In genomic region chr16:28482026-28482425, GRCh38 we compare ENCODE assay signal across 19 cellular contexts. TPM values are rescaled to one million over a fixed set of nuclear protein-coding genes. Genes with fewer than 3 reads are reported as not detected.
DNase-seq lines count a peak whose midpoint lies in the region; ATAC-seq, FAIRE-seq and TF ChIP-seq lines count a peak whose summit lies in the region.
"Had no signal": no experiment of that assay in that cellular context is flagged by ENCODE, and none has a peak within 500 bp of the region (broad histone marks: within the 10 kb centered on the region; RNA-seq: fewer than 3 reads in every experiment).

No MANE protein-coding gene starts in this region.

- H2AFZ ChIP-seq in neuronal stem cell (ENCODE audit: low read length), result no peak overlapping the region

- H3K4me1 ChIP-seq in kidney (ENCODE audit: control insufficient read depth in 1 of 2, insufficient read depth in 1 of 2, low read depth in 1 of 2, low read length in 2 of 2) (no peaks in the 10 kb centered on the region), neuronal stem cell (ENCODE audit: control insufficient read depth in 2 of 2, insufficient read depth in 1 of 2, low read depth in 1 of 2, low read length in 2 of 2) (no peaks in the 10 kb centered on the region), aorta (ENCODE audit: control insufficient read depth in 1 of 2, insufficient read depth in 2 of 2, low read length in 2 of 2) (no peaks in the 10 kb centered on the region), SJCRH30 (no peaks in the 10 kb centered on the region)
- H3K4me1 ChIP-seq: BLaER1, Caco-2 had no signal

- peaks cover 0 to 11% of the 10 kb centered on the region in 2 donors for H3K36me3 ChIP-seq in kidney (ENCODE audit: control insufficient read depth in 1 of 2, insufficient read depth in 2 of 2, low read length in 2 of 2)
- H3K36me3 ChIP-seq in neuronal stem cell (replicated peaks in 1 of 2; ENCODE audit: control insufficient read depth in 2 of 2, insufficient read depth in 2 of 2, low read length in 2 of 2), result peaks cover 14 to 46% of the 10 kb centered on the region in 2 donors
- peaks cover 4 to 5% of the 10 kb centered on the region in 2 donors for H3K36me3 ChIP-seq in aorta (ENCODE audit: control insufficient read depth in 1 of 2, insufficient read depth in 2 of 2, low read length in 1 of 2)
- H3K36me3 ChIP-seq in SJCRH30, result no peaks in the 10 kb centered on the region

- no peak overlapping the region for H3K4me2 ChIP-seq in neuronal stem cell (ENCODE audit: insufficient read depth, low read length, poor library complexity, severe bottlenecking)
- H3K4me2 ChIP-seq: BLaER1 had no signal

- H2BK15ac ChIP-seq in neuronal stem cell (ENCODE audit: low read length), result no peak overlapping the region

- H3K4me3 ChIP-seq in kidney (ENCODE audit: low read length in 2 of 2) (no peak overlapping the region), neuronal stem cell (ENCODE audit: low read length in 2 of 2) (peak overlapping the region in 1 of 2 donors; percentile 4), aorta (ENCODE audit: low read length in 2 of 2) (no peak overlapping the region), SJCRH30 (no peak overlapping the region)
- H3K4me3 ChIP-seq: BLaER1 had no signal

- no peak overlapping the region for H2BK120ac ChIP-seq in neuronal stem cell (ENCODE audit: low read depth, low read length)

- H3K18ac ChIP-seq in neuronal stem cell (ENCODE audit: low read length), result no peak overlapping the region

- H3K9ac ChIP-seq in kidney (ENCODE audit: low read length in 2 of 2) (no peak overlapping the region), neuronal stem cell (ENCODE audit: low read depth, low read length, poor library complexity) (no peak overlapping the region)
- H3K9ac ChIP-seq: BLaER1 had no signal

- no peak overlapping the region for H3K14ac ChIP-seq in neuronal stem cell (ENCODE audit: low read length)

- H3K27me3 ChIP-seq in neuronal stem cell (ENCODE audit: control insufficient read depth in 3 of 3, insufficient read depth in 3 of 3, low read depth in 1 of 3, low read length in 3 of 3), result no peaks in the 10 kb centered on the region
- H3K27me3 ChIP-seq in aorta (ENCODE audit: control insufficient read depth in 1 of 2, insufficient read depth in 2 of 2, low read length in 1 of 2), result no peaks in the 10 kb centered on the region
- H3K27me3 ChIP-seq in SJCRH30, result no peaks in the 10 kb centered on the region
- H3K27me3 ChIP-seq: BLaER1 had no signal

- H3K27ac ChIP-seq in kidney (ENCODE audit: low read depth in 2 of 2, low read length in 2 of 2), result no peak overlapping the region
- H3K27ac ChIP-seq in neuronal stem cell (replicated peaks; ENCODE audit: low read length), result no peak overlapping the region
- no peak overlapping the region for H3K27ac ChIP-seq in aorta (ENCODE audit: low read depth in 1 of 2, low read length in 2 of 2)
- no peak overlapping the region for H3K27ac ChIP-seq in SJCRH30
- H3K27ac ChIP-seq: BLaER1 had no signal

- H2BK12ac ChIP-seq in neuronal stem cell (ENCODE audit: low read length), result no peak overlapping the region

- H4K91ac ChIP-seq in neuronal stem cell (ENCODE audit: low read depth, low read length, poor library complexity), result no peak overlapping the region

- peak overlapping the region; percentile 80 for H3K23ac ChIP-seq in neuronal stem cell (ENCODE audit: low read depth, low read length, poor library complexity)

- ATAC-seq in Right ventricle myocardium superior (ENCODE audit: poor library complexity), result no peak
- no peak for ATAC-seq in aorta (ENCODE audit: low FRiP score)
- no peak for ATAC-seq in GM21360 (IDR thresholded peaks at IDR 0.05; ENCODE audit: unreplicated experiment)
- ATAC-seq: HCT116 had no signal

- H3K9me3 ChIP-seq in kidney (ENCODE audit: control insufficient read depth in 1 of 2, low read length in 2 of 2) (no peaks in the 10 kb centered on the region), neuronal stem cell (replicated peaks in 1 of 2; ENCODE audit: control insufficient read depth in 2 of 2, insufficient read depth in 1 of 2, low read depth in 1 of 2, low read length in 2 of 2) (no peaks in the 10 kb centered on the region), aorta (ENCODE audit: control insufficient read depth, low read length) (no peaks in the 10 kb centered on the region), SJCRH30 (replicated peaks) (no peaks in the 10 kb centered on the region)
- H3K9me3 ChIP-seq: BLaER1, Caco-2 had no signal

- intact Hi-C loops in cardiac septum (cut with DNase I), result no loop called here
- intact Hi-C loops in Right ventricle myocardium superior (cut with DNase I), result no loop called here
- intact Hi-C loops in kidney (cut with DNase I), result no loop called here
- intact Hi-C loops in aorta (cut with DNase I), result no loop called here

- no peak overlapping the region for H2AK5ac ChIP-seq in neuronal stem cell (ENCODE audit: low read depth, low read length)

- H2BK5ac ChIP-seq in neuronal stem cell (ENCODE audit: low read length), result no peak overlapping the region

- DNase-seq in cardiac septum (ENCODE audit: low spot score) (peak; percentile 31), Right ventricle myocardium superior (no peak), kidney (peak; percentile 49), neuronal stem cell (ENCODE audit: low spot score) (no peak), aorta (peak; percentile 29 to 57), SJCRH30 (no peak)
- no peak for DNase-seq in stimulated activated CD4-positive, alpha-beta T cell treated with anti-CD3 and anti-CD28 coated beads, Interleukin-15, amount 100 ng/mL, for 24 hours
- DNase-seq: 8988T; AML-193; Caco-2; CD8-positive, alpha-beta memory T cell; DND-41; GDM1 had no signal

- no peak overlapping the region for H3K4ac ChIP-seq in neuronal stem cell (ENCODE audit: low read length)

- no peak for FAIRE-seq in kidney (lab: Jason Lieb, UNC)
- FAIRE-seq: GM19239, H54, HTR-8/SVneo had no signal

- H4K8ac ChIP-seq in neuronal stem cell (ENCODE audit: low read depth, low read length), result peak overlapping the region; percentile 82

- TF ChIP-seq CTCF in kidney (IDR thresholded peaks at IDR 0.05; ENCODE audit: borderline replicate concordance, extremely low read depth, insufficient read depth), result no peak

- no CpG with 5 or more reads among the region's 13 CpGs for WGBS in neuronal stem cell (ENCODE audit: extremely low coverage in 2 of 2, insufficient read length in 2 of 2, insufficient replicate concordance in 1 of 2), 2 donors
- WGBS in aorta, 2 donors, result 92 to 93% methylated on average over 13 of the region's 13 CpGs

- H3K79me1 ChIP-seq in neuronal stem cell (ENCODE audit: low read depth, low read length), result no peaks in the 10 kb centered on the region

RNA-seq across cellular contexts. Expression of gene CLN3, which starts 9.8 kb away (rescaled TPM):
- total RNA-seq in cardiac septum, result 9.1 TPM
- total RNA-seq in Right ventricle myocardium superior, result 11.5 TPM
- 35.0 TPM for total RNA-seq in kidney
- polyA plus RNA-seq in kidney (ENCODE audit: insufficient read depth, low read depth, low replicate concordance), result 54.1 TPM
- 10.9 TPM for polyA plus RNA-seq in neuronal stem cell (2013, experiment 1 of 2)
- polyA plus RNA-seq in neuronal stem cell (2013, experiment 2 of 2), result 11.3 TPM
- 10 to 100 TPM; 15.6 to 27.2 TPM for total RNA-seq in aorta
- polyA plus RNA-seq in aorta, result 10 to 100 TPM; 19.5 to 48.7 TPM
- total RNA-seq in SJCRH30 (2014; rRNA removed; shearing (Covaris generic)), result 7.3 and 10.2 TPM in 2 replicates

RNA-seq across cellular contexts. Expression of gene NPIPB7, which starts 9.9 kb away (rescaled TPM):
- total RNA-seq in cardiac septum (not detected), Right ventricle myocardium superior (not detected), kidney (not detected), aorta (under 1 TPM in 1 of 2 donors, not detected in 1; 0.29 TPM)
- polyA plus RNA-seq in kidney (ENCODE audit: insufficient read depth, low read depth, low replicate concordance) (not detected), aorta (under 1 TPM in 1 of 2 donors, not detected in 1; 0.18 TPM)
- polyA plus RNA-seq in neuronal stem cell (2013, experiment 1 of 2), result 0.17 TPM
- polyA plus RNA-seq in neuronal stem cell (2013, experiment 2 of 2), result 0.07 TPM
- not detected in 2 replicates for total RNA-seq in SJCRH30 (2014; rRNA removed; shearing (Covaris generic))
- total RNA-seq: Caco-2; CD8-positive, alpha-beta memory T cell had no signal
- polyA plus RNA-seq: CD8-positive, alpha-beta memory T cell had no signal

RNA-seq across cellular contexts. Expression of gene APOBR, which starts 12.4 kb away (rescaled TPM):
- total RNA-seq in cardiac septum (0.51 TPM), Right ventricle myocardium superior (0.48 TPM), kidney (3.2 TPM), aorta (1 to 10 TPM; 2.5 to 3.1 TPM)
- polyA plus RNA-seq in kidney (ENCODE audit: insufficient read depth, low read depth, low replicate concordance) (0.45 TPM), aorta (1 to 10 TPM; 1.1 to 2.6 TPM)
- 0.01 TPM for polyA plus RNA-seq in neuronal stem cell (2013, experiment 1 of 2)
- 0.03 TPM for polyA plus RNA-seq in neuronal stem cell (2013, experiment 2 of 2)
- not detected in 2 replicates for total RNA-seq in SJCRH30 (2014; rRNA removed; shearing (Covaris generic))

RNA-seq across cellular contexts. Expression of gene IL27, which starts 24.6 kb away (rescaled TPM):
- not detected for total RNA-seq in cardiac septum
- not detected for total RNA-seq in Right ventricle myocardium superior
- total RNA-seq in kidney, result 0.31 TPM
- not detected for polyA plus RNA-seq in kidney (ENCODE audit: insufficient read depth, low read depth, low replicate concordance)
- not detected for polyA plus RNA-seq in neuronal stem cell (2013, experiment 1 of 2)
- not detected for polyA plus RNA-seq in neuronal stem cell (2013, experiment 2 of 2)
- total RNA-seq in aorta, result under 1 TPM in 1 of 2 donors, not detected in 1; 0.54 TPM
- under 1 TPM in 1 of 2 donors, not detected in 1; 0.54 TPM for polyA plus RNA-seq in aorta
- not detected in 2 replicates for total RNA-seq in SJCRH30 (2014; rRNA removed; shearing (Covaris generic))
- total RNA-seq: CD8-positive, alpha-beta memory T cell had no signal
- polyA plus RNA-seq: CD8-positive, alpha-beta memory T cell had no signal

RNA-seq across cellular contexts. Expression of gene NUPR1, which starts 56.7 kb away (rescaled TPM):
- total RNA-seq in cardiac septum (50.2 TPM), Right ventricle myocardium superior (47.3 TPM), kidney (64.7 TPM), aorta (100 to 1,000 TPM in 1 of 2 donors, 10 to 100 TPM in 1; 85.3 to 137 TPM)
- polyA plus RNA-seq in kidney (ENCODE audit: insufficient read depth, low read depth, low replicate concordance) (125 TPM), aorta (100 to 1,000 TPM in 1 of 2 donors, 10 to 100 TPM in 1; 85.0 to 148 TPM)
- 0.06 TPM for polyA plus RNA-seq in neuronal stem cell (2013, experiment 1 of 2)
- 0.01 TPM for polyA plus RNA-seq in neuronal stem cell (2013, experiment 2 of 2)
- total RNA-seq in SJCRH30 (2014; rRNA removed; shearing (Covaris generic)), result not detected in 2 replicates
- total RNA-seq: CD8-positive, alpha-beta memory T cell had no signal
- polyA plus RNA-seq: CD8-positive, alpha-beta memory T cell had no signal

Comparison
In these comparisons a context has a peak if more than half of its experiments do, and no peak if none do; other contexts are left out.
1. DNase-seq: peak in cardiac septum (single experiment), kidney (single experiment) and aorta (2 of 2); none in Right ventricle myocardium superior (single experiment), neuronal stem cell (single experiment), stimulated activated CD4-positive, alpha-beta T cell treated with anti-CD3 and anti-CD28 coated beads, Interleukin-15, amount 100 ng/mL, for 24 hours (single experiment) and SJCRH30 (0 of 2).